ENCODE assay signal across 19 cellular contexts in the genomic region with DNA sequence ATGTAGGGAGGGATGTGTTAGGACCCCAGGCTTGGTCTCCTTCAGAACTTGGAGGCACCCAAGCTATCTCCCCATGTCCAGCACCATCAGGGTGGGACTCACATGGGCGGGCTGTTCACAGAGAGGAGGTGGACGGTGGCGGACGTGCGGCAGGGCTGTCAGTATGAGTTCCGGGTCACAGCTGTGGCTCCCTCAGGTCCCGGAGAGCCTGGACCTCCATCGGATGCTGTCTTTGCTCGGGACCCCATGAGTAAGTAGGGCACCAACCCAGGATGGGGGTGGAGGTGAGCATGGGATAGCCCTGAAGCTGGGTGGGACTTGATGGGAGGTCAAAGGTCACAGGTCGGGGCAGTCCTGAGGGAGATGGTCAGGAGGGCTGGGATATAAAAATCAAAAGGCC. TPM values are rescaled to one million over a fixed set of nuclear protein-coding genes. Genes with fewer than 3 reads are reported as not detected.
A peak's percentile ranks its signal among the peaks of the same experiment; 100 is the strongest.
DNase-seq lines count a peak whose midpoint lies in the region; ATAC-seq and TF ChIP-seq lines count a peak whose summit lies in the region.
"Had no signal": no experiment of that assay in that cellular context is flagged by ENCODE, and none has a peak within 500 bp of the region (broad histone marks: within the 10 kb centered on the region; RNA-seq: fewer than 3 reads in every experiment).

No MANE protein-coding gene starts in this region.

- no peaks in the 10 kb centered on the region for H3K4me1 Mint-ChIP-seq in activated CD4-positive, alpha-beta T cell treated with anti-CD3 and anti-CD28 coated beads, Interleukin-2, amount 10 ng/mL, durations not matched to agents 7 days and 5 days

- CTCF ChIA-PET in activated CD4-positive, alpha-beta T cell treated with anti-CD3 and anti-CD28 coated beads, Interleukin-2, amount 10 ng/mL, durations not matched to agents 7 days and 5 days (lab: Charles Lee) = no interaction called here

- intact Hi-C loops in heart right ventricle (cut with DNase I) = loop anchor here in 1 of 10 donors (10.0 kb wide), 1 partner anchor 124 kb away; no protein-coding TSS in a partner anchor
- intact Hi-C loops in left lung (cut with DNase I) = no loop called here
- intact Hi-C loops in vagina (cut with DNase I) = no loop called here

- POLR2A ChIA-PET in activated CD4-positive, alpha-beta T cell treated with anti-CD3 and anti-CD28 coated beads, Interleukin-2, amount 10 ng/mL, durations not matched to agents 7 days and 5 days (lab: Charles Lee) = no interaction called here

- H3K4me1 ChIP-seq in right atrium auricular region (no peaks in the 10 kb centered on the region), heart right ventricle (no peaks in the 10 kb centered on the region), left lung (no peaks in the 10 kb centered on the region), vagina (no peaks in the 10 kb centered on the region)

- WGBS in heart right ventricle, 2 donors = 93 to 94% methylated on average over 10 of the region's 10 CpGs

- DNase-seq in activated CD4-positive, alpha-beta T cell treated with anti-CD3 and anti-CD28 coated beads, Interleukin-2, amount 10 ng/mL, durations not matched to agents 7 days and 5 days = peak; percentile 3
- DNase-seq in activated CD4-positive, alpha-beta T cell treated with anti-CD3 and anti-CD28 coated beads, Interleukin-2, amount 50 U/mL, for 1 hour = no peak
- DNase-seq in right atrium auricular region (ENCODE audit: low spot score) (peak; percentile 56), heart right ventricle (no peak), left lung (peak; percentile 22 to 51), vagina (ENCODE audit: extremely low spot score in 2 of 2) (peak; percentile 79 to 88), medulla oblongata (ENCODE audit: extremely low spot score) (no peak), iPS-NIHi11 (ENCODE audit: low spot score) (no peak)
- DNase-seq: 8988T, DMS 273 treated with DMSO at 0.1 percent for 48 hours, H7, MG63, NCI-H1105 treated with DMSO at 0.1 percent for 48 hours, NCI-H1930, NCI-H2171, NCI-H510A, NCI-H82 had no signal

- H3K36me3 Mint-ChIP-seq in activated CD4-positive, alpha-beta T cell treated with anti-CD3 and anti-CD28 coated beads, Interleukin-2, amount 10 ng/mL, durations not matched to agents 7 days and 5 days (ENCODE audit: low read depth) = no peaks in the 10 kb centered on the region

- TF ChIP-seq CTCF in right atrium auricular region (IDR thresholded peaks at IDR 0.05) (no peak), heart right ventricle (IDR thresholded peaks at IDR 0.05) (no peak), left lung (IDR thresholded peaks at IDR 0.05) (no peak), vagina (IDR thresholded peaks at IDR 0.05) (no peak)

- H3K4me3 ChIP-seq in right atrium auricular region (no peak overlapping the region), heart right ventricle (no peak overlapping the region), left lung (no peak overlapping the region), vagina (no peak overlapping the region)
- H3K4me3 ChIP-seq: BLaER1 treated with 17β-estradiol and CSF1 and Interleukin-3, amounts not matched to agents 10 nM and 100 nM; MG63; Peyer's patch had no signal

- H3K27me3 ChIP-seq in right atrium auricular region (no peaks in the 10 kb centered on the region), heart right ventricle (peaks cover 0 to under 1% (median 0%) of the 10 kb centered on the region in 7 donors), left lung (no peaks in the 10 kb centered on the region), vagina (no peaks in the 10 kb centered on the region)
- H3K27me3 ChIP-seq: BLaER1 treated with 17β-estradiol and CSF1 and Interleukin-3, amounts not matched to agents 10 nM and 100 nM; MG63; Peyer's patch had no signal

- TF ChIP-seq POLR2A in vagina (IDR thresholded peaks at IDR 0.05) = no peak

- no peak overlapping the region for H3K4me3 Mint-ChIP-seq in activated CD4-positive, alpha-beta T cell treated with anti-CD3 and anti-CD28 coated beads, Interleukin-2, amount 10 ng/mL, durations not matched to agents 7 days and 5 days

- H3K9me3 Mint-ChIP-seq in activated CD4-positive, alpha-beta T cell treated with anti-CD3 and anti-CD28 coated beads, Interleukin-2, amount 10 ng/mL, durations not matched to agents 7 days and 5 days = no peaks in the 10 kb centered on the region

- ATAC-seq in heart right ventricle (no peak), left lung (no peak)

- H3K9me3 ChIP-seq in right atrium auricular region (no peaks in the 10 kb centered on the region), heart right ventricle (no peaks in the 10 kb centered on the region), left lung (no peaks in the 10 kb centered on the region), vagina (no peaks in the 10 kb centered on the region)
- H3K9me3 ChIP-seq: BLaER1 treated with 17β-estradiol and CSF1 and Interleukin-3, amounts not matched to agents 10 nM and 100 nM; MG63; Peyer's patch had no signal

- H3K36me3 ChIP-seq in right atrium auricular region (no peaks in the 10 kb centered on the region), heart right ventricle (no peaks in the 10 kb centered on the region), left lung (no peaks in the 10 kb centered on the region), vagina (no peaks in the 10 kb centered on the region)
- H3K36me3 ChIP-seq: BLaER1 treated with 17β-estradiol and CSF1 and Interleukin-3, amounts not matched to agents 10 nM and 100 nM; MG63; Peyer's patch had no signal

- H3K27me3 Mint-ChIP-seq in activated CD4-positive, alpha-beta T cell treated with anti-CD3 and anti-CD28 coated beads, Interleukin-2, amount 10 ng/mL, durations not matched to agents 7 days and 5 days = no peaks in the 10 kb centered on the region

- no peak overlapping the region for H3K27ac Mint-ChIP-seq in activated CD4-positive, alpha-beta T cell treated with anti-CD3 and anti-CD28 coated beads, Interleukin-2, amount 10 ng/mL, durations not matched to agents 7 days and 5 days

- H3K27ac ChIP-seq in right atrium auricular region (no peak overlapping the region), heart right ventricle (no peak overlapping the region), left lung (no peak overlapping the region), vagina (no peak overlapping the region)
- H3K27ac ChIP-seq: BLaER1 treated with 17β-estradiol and CSF1 and Interleukin-3, amounts not matched to agents 10 nM and 100 nM; Peyer's patch had no signal

RNA-seq across cellular contexts. Expression of a gene that starts 27.8 kb away (rescaled TPM):
- not detected for total RNA-seq in activated CD4-positive, alpha-beta T cell treated with anti-CD3 and anti-CD28 coated beads, Interleukin-2, amount 10 ng/mL, durations not matched to agents 7 days and 5 days
- total RNA-seq in right atrium auricular region (not detected), heart right ventricle (under 1 TPM in 4 of 10 donors, not detected in 6; 0.02 to 0.07 (median 0.03) TPM), left lung (1 to 10 TPM in 1 of 2 donors, under 1 TPM in 1; 0.97 to 3.0 TPM), vagina (not detected)
- polyA plus RNA-seq in heart right ventricle = under 1 TPM in 1 of 2 donors, not detected in 1; 0.01 TPM
- total RNA-seq: Peyer's patch had no signal

Comparison
In these comparisons a context has a peak if more than half of its experiments do, and no peak if none do; other contexts are left out.
1. DNase-seq: peak in activated CD4-positive, alpha-beta T cell treated with anti-CD3 and anti-CD28 coated beads, Interleukin-2, amount 10 ng/mL, durations not matched to agents 7 days and 5 days (single experiment), right atrium auricular region (single experiment), left lung (2 of 2) and vagina (2 of 2); none in activated CD4-positive, alpha-beta T cell treated with anti-CD3 and anti-CD28 coated beads, Interleukin-2, amount 50 U/mL, for 1 hour (single experiment), heart right ventricle (0 of 2), medulla oblongata (single experiment) and iPS-NIHi11 (single experiment).